Comparison of ENCODE assay signal across 14 cellular contexts in the genomic region with DNA sequence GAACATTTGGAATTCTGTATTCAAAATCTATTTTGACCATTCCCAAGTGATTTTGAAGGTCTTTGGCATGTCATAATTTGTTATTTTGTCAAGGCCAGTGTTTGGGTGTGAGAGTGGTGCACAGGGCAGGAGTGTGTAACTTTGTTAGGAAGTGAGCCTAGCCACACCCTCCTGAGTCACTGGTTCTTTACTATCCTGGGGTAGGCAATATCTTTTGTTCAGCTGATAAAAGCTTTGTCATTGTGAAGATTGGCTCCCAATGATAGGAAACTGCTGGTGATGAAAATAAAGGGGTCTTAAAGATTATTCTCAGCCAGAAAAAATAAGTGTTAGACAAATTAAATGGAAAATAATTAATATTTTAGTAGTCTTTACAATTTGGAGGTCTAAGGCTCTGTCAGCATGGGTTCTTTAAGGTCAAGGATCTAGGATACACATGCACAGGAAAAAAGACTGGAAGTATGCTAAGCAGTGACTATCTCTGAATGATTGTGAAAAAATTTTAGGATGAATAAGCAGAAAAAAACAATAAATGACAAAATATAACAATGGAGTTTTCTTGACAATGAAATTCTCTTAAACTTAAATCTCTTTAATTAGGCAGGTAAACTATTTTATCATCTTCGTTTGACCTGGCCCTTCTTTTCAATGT. TPM values are rescaled to one million over a fixed set of nuclear protein-coding genes. Genes with fewer than 3 reads are reported as not detected.
DNase-seq lines count a peak whose midpoint lies in the region; ATAC-seq lines count a peak whose summit lies in the region.
"Had no signal": no experiment of that assay in that cellular context is flagged by ENCODE, and none has a peak within 500 bp of the region (broad histone marks: within the 10 kb centered on the region; RNA-seq: fewer than 3 reads in every experiment).

No MANE protein-coding gene starts in this region.

- H3K27me3 ChIP-seq in skeletal muscle satellite cell (ENCODE audit: control insufficient read depth, insufficient read depth, low read length) = no peaks in the 10 kb centered on the region
- no peaks in the 10 kb centered on the region for H3K27me3 ChIP-seq in neuronal stem cell (ENCODE audit: control insufficient read depth in 3 of 3, insufficient read depth in 3 of 3, low read depth in 1 of 3, low read length in 3 of 3)
- H3K27me3 ChIP-seq: left lung had no signal

- H3K79me1 ChIP-seq in neuronal stem cell (ENCODE audit: low read depth, low read length) = peaks cover 9% of the 10 kb centered on the region

- H3K36me3 ChIP-seq in skeletal muscle satellite cell (ENCODE audit: insufficient read depth, low read length) (peaks cover 32% of the 10 kb centered on the region), neuronal stem cell (replicated peaks in 1 of 2; ENCODE audit: control insufficient read depth in 2 of 2, insufficient read depth in 2 of 2, low read length in 2 of 2) (peaks cover 10 to 55% of the 10 kb centered on the region in 2 donors)

- H3K4me1 Mint-ChIP-seq in activated CD4-positive, alpha-beta memory T cell treated with anti-CD3 and anti-CD28 coated beads, Interleukin-2, amount 10 ng/mL, durations not matched to agents 7 days and 5 days = peaks cover 48% of the 10 kb centered on the region
- H3K4me1 Mint-ChIP-seq in activated CD4-positive, alpha-beta memory T cell treated with anti-CD3 and anti-CD28 coated beads for 36 hours (ENCODE audit: low read depth) = peaks cover 38% of the 10 kb centered on the region

- no peak overlapping the region for H4K8ac ChIP-seq in neuronal stem cell (ENCODE audit: low read depth, low read length)

- H3K27ac ChIP-seq in epithelial cell of prostate (peak overlapping the region; percentile 53), neuronal stem cell (replicated peaks; ENCODE audit: low read length) (no peak overlapping the region)

- ATAC-seq in HG03045 (IDR thresholded peaks at IDR 0.05; ENCODE audit: unreplicated experiment) (no peak), GM18517 (IDR thresholded peaks at IDR 0.05; ENCODE audit: unreplicated experiment) (no peak)
- ATAC-seq: activated T-helper 17 cell treated with anti-CD3 and anti-CD28 coated beads, Interleukin-2, amount 50 U/mL, for 72 hours; left lung; stimulated activated naive CD8-positive, alpha-beta T cell treated with anti-CD3 and anti-CD28 coated beads, Interleukin-15, amount 100 ng/mL, for 72 hours had no signal

- H3K4me2 ChIP-seq in skeletal muscle satellite cell (ENCODE audit: low read length) (peak overlapping the region; percentile 27), neuronal stem cell (ENCODE audit: insufficient read depth, low read length, poor library complexity, severe bottlenecking) (no peak overlapping the region)

- H3K9ac ChIP-seq in skeletal muscle satellite cell (ENCODE audit: low read depth, low read length) (no peak overlapping the region), neuronal stem cell (ENCODE audit: low read depth, low read length, poor library complexity) (no peak overlapping the region)

- H4K91ac ChIP-seq in neuronal stem cell (ENCODE audit: low read depth, low read length, poor library complexity) = no peak overlapping the region

- no peak overlapping the region for H2BK15ac ChIP-seq in neuronal stem cell (ENCODE audit: low read length)

- intact Hi-C loops in activated CD4-positive, alpha-beta memory T cell treated with anti-CD3 and anti-CD28 coated beads for 36 hours (cut with micrococcal nuclease) = no loop called here

- peak overlapping the region; percentile 6 for H3K27ac Mint-ChIP-seq in activated CD4-positive, alpha-beta memory T cell treated with anti-CD3 and anti-CD28 coated beads, Interleukin-2, amount 10 ng/mL, durations not matched to agents 7 days and 5 days
- no peak overlapping the region for H3K27ac Mint-ChIP-seq in activated CD4-positive, alpha-beta memory T cell treated with anti-CD3 and anti-CD28 coated beads for 36 hours
- H3K27ac Mint-ChIP-seq: stimulated activated naive CD8-positive, alpha-beta T cell treated with anti-CD3 and anti-CD28 coated beads, Interleukin-15, amount 100 ng/mL, for 72 hours had no signal

- H3K4me3 ChIP-seq in skeletal muscle satellite cell (ENCODE audit: low read length) (no peak overlapping the region), neuronal stem cell (ENCODE audit: low read length in 2 of 2) (no peak overlapping the region)
- H3K4me3 ChIP-seq: left lung had no signal

- peaks cover 36% of the 10 kb centered on the region for H3K36me3 Mint-ChIP-seq in activated CD4-positive, alpha-beta memory T cell treated with anti-CD3 and anti-CD28 coated beads, Interleukin-2, amount 10 ng/mL, durations not matched to agents 7 days and 5 days (ENCODE audit: low read depth)
- H3K36me3 Mint-ChIP-seq in activated CD4-positive, alpha-beta memory T cell treated with anti-CD3 and anti-CD28 coated beads for 36 hours = peaks cover 18% of the 10 kb centered on the region

- CTCF ChIA-PET in activated CD4-positive, alpha-beta memory T cell treated with anti-CD3 and anti-CD28 coated beads, Interleukin-2, amount 10 ng/mL, durations not matched to agents 7 days and 5 days (lab: Charles Lee) = no interaction called here
- CTCF ChIA-PET in activated CD4-positive, alpha-beta memory T cell treated with anti-CD3 and anti-CD28 coated beads for 36 hours (lab: Charles Lee) = no interaction called here

- DNase-seq in activated CD4-positive, alpha-beta memory T cell treated with anti-CD3 and anti-CD28 coated beads, Interleukin-2, amount 10 ng/mL, durations not matched to agents 7 days and 5 days = no peak
- DNase-seq in activated CD4-positive, alpha-beta memory T cell treated with anti-CD3 and anti-CD28 coated beads for 36 hours = no peak
- DNase-seq in RPMI7951 (ENCODE audit: low read depth) (peak; percentile 28), epithelial cell of prostate (ENCODE audit: low read depth, low spot score) (no peak), neuronal stem cell (ENCODE audit: low spot score) (no peak)
- DNase-seq: left lung; NCI-H2227 treated with DMSO at 0.1 percent for 48 hours; stimulated activated naive CD8-positive, alpha-beta T cell treated with anti-CD3 and anti-CD28 coated beads, Interleukin-15, amount 100 ng/mL, for 72 hours had no signal

- H3K23ac ChIP-seq in neuronal stem cell (ENCODE audit: low read depth, low read length, poor library complexity) = no peak overlapping the region

- POLR2A ChIA-PET in activated CD4-positive, alpha-beta memory T cell treated with anti-CD3 and anti-CD28 coated beads, Interleukin-2, amount 10 ng/mL, durations not matched to agents 7 days and 5 days (lab: Charles Lee) = no interaction called here
- POLR2A ChIA-PET in activated CD4-positive, alpha-beta memory T cell treated with anti-CD3 and anti-CD28 coated beads for 36 hours (lab: Charles Lee) = no interaction called here

- no CpG with 5 or more reads among the region's 1 CpG for WGBS in neuronal stem cell (ENCODE audit: extremely low coverage in 2 of 2, insufficient read length in 2 of 2, insufficient replicate concordance in 1 of 2), 2 donors

- H3K4ac ChIP-seq in neuronal stem cell (ENCODE audit: low read length) = no peak overlapping the region

- H2BK5ac ChIP-seq in neuronal stem cell (ENCODE audit: low read length) = no peak overlapping the region

- no peaks in the 10 kb centered on the region for H3K9me3 Mint-ChIP-seq in activated CD4-positive, alpha-beta memory T cell treated with anti-CD3 and anti-CD28 coated beads, Interleukin-2, amount 10 ng/mL, durations not matched to agents 7 days and 5 days
- H3K9me3 Mint-ChIP-seq in activated CD4-positive, alpha-beta memory T cell treated with anti-CD3 and anti-CD28 coated beads for 36 hours = no peaks in the 10 kb centered on the region
- H3K9me3 Mint-ChIP-seq: activated T-helper 17 cell treated with anti-CD3 and anti-CD28 coated beads, Interleukin-2, amount 50 U/mL, for 72 hours; stimulated activated naive CD8-positive, alpha-beta T cell treated with anti-CD3 and anti-CD28 coated beads, Interleukin-15, amount 100 ng/mL, for 72 hours; T-helper 2 cell treated with Interferon-gamma antibody and Interleukin-4, amounts not matched to agents 5 μg/mL and 100 μg/mL, for 36 hours had no signal

- H3K4me1 ChIP-seq in skeletal muscle satellite cell (ENCODE audit: control insufficient read depth, insufficient read depth, low read length) (peaks cover 33% of the 10 kb centered on the region), neuronal stem cell (ENCODE audit: control insufficient read depth in 2 of 2, insufficient read depth in 1 of 2, low read depth in 1 of 2, low read length in 2 of 2) (peaks cover 1 to 13% of the 10 kb centered on the region in 2 donors)

- no peak overlapping the region for H2BK12ac ChIP-seq in neuronal stem cell (ENCODE audit: low read length)

- no peak overlapping the region for H2AK5ac ChIP-seq in neuronal stem cell (ENCODE audit: low read depth, low read length)

- H3K18ac ChIP-seq in neuronal stem cell (ENCODE audit: low read length) = no peak overlapping the region

- no peak overlapping the region for H3K4me3 Mint-ChIP-seq in activated CD4-positive, alpha-beta memory T cell treated with anti-CD3 and anti-CD28 coated beads, Interleukin-2, amount 10 ng/mL, durations not matched to agents 7 days and 5 days
- no peak overlapping the region for H3K4me3 Mint-ChIP-seq in activated CD4-positive, alpha-beta memory T cell treated with anti-CD3 and anti-CD28 coated beads for 36 hours
- H3K4me3 Mint-ChIP-seq: activated T-helper 17 cell treated with anti-CD3 and anti-CD28 coated beads, Interleukin-2, amount 50 U/mL, for 72 hours; stimulated activated naive CD8-positive, alpha-beta T cell treated with anti-CD3 and anti-CD28 coated beads, Interleukin-15, amount 100 ng/mL, for 72 hours; T-helper 2 cell treated with Interferon-gamma antibody and Interleukin-4, amounts not matched to agents 5 μg/mL and 100 μg/mL, for 36 hours had no signal

- H3K27me3 Mint-ChIP-seq in activated CD4-positive, alpha-beta memory T cell treated with anti-CD3 and anti-CD28 coated beads, Interleukin-2, amount 10 ng/mL, durations not matched to agents 7 days and 5 days = no peaks in the 10 kb centered on the region
- no peaks in the 10 kb centered on the region for H3K27me3 Mint-ChIP-seq in activated CD4-positive, alpha-beta memory T cell treated with anti-CD3 and anti-CD28 coated beads for 36 hours
- H3K27me3 Mint-ChIP-seq: activated T-helper 17 cell treated with anti-CD3 and anti-CD28 coated beads, Interleukin-2, amount 50 U/mL, for 72 hours; stimulated activated naive CD8-positive, alpha-beta T cell treated with anti-CD3 and anti-CD28 coated beads, Interleukin-15, amount 100 ng/mL, for 72 hours had no signal

- no peak overlapping the region for H2BK120ac ChIP-seq in neuronal stem cell (ENCODE audit: low read depth, low read length)

- no peak overlapping the region for H2AFZ ChIP-seq in neuronal stem cell (ENCODE audit: low read length)

- H3K9me3 ChIP-seq in skeletal muscle satellite cell (replicated peaks; ENCODE audit: low read length) (no peaks in the 10 kb centered on the region), neuronal stem cell (replicated peaks in 1 of 2; ENCODE audit: control insufficient read depth in 2 of 2, insufficient read depth in 1 of 2, low read depth in 1 of 2, low read length in 2 of 2) (no peaks in the 10 kb centered on the region)
- H3K9me3 ChIP-seq: left lung had no signal

- H3K14ac ChIP-seq in neuronal stem cell (ENCODE audit: low read length) = no peak overlapping the region

RNA-seq across cellular contexts. Expression of gene UBN1, which starts 5.1 kb away (rescaled TPM):
- 10 to 100 TPM; 39.2 to 39.6 TPM for total RNA-seq in activated CD4-positive, alpha-beta memory T cell treated with anti-CD3 and anti-CD28 coated beads, Interleukin-2, amount 10 ng/mL, durations not matched to agents 7 days and 5 days
- total RNA-seq in activated CD4-positive, alpha-beta memory T cell treated with anti-CD3 and anti-CD28 coated beads for 36 hours = 10 to 100 TPM; 24.4 TPM
- 16.5 and 19.7 TPM in 2 replicates for total RNA-seq in RPMI7951 (2014; rRNA removed; shearing (Covaris generic))
- 18.5 and 19.9 TPM in 2 replicates for total RNA-seq in skeletal muscle satellite cell (2012; rRNA removed)
- 23.1 TPM for polyA plus RNA-seq in neuronal stem cell (2013, experiment 1 of 2)
- polyA plus RNA-seq in neuronal stem cell (2013, experiment 2 of 2) = 23.3 TPM

RNA-seq across cellular contexts. Expression of gene GLYR1, which starts 5.3 kb away (rescaled TPM):
- total RNA-seq in activated CD4-positive, alpha-beta memory T cell treated with anti-CD3 and anti-CD28 coated beads, Interleukin-2, amount 10 ng/mL, durations not matched to agents 7 days and 5 days = 10 to 100 TPM; 80.4 to 85.4 TPM
- 10 to 100 TPM; 71.6 to 73.3 TPM for total RNA-seq in activated CD4-positive, alpha-beta memory T cell treated with anti-CD3 and anti-CD28 coated beads for 36 hours
- 17.8 and 21.4 TPM in 2 replicates for total RNA-seq in RPMI7951 (2014; rRNA removed; shearing (Covaris generic))
- 44.3 and 44.4 TPM in 2 replicates for total RNA-seq in skeletal muscle satellite cell (2012; rRNA removed)
- 45.6 TPM for polyA plus RNA-seq in neuronal stem cell (2013, experiment 1 of 2)
- 46.1 TPM for polyA plus RNA-seq in neuronal stem cell (2013, experiment 2 of 2)

RNA-seq across cellular contexts. Expression of gene ROGDI, which starts 49.9 kb away (rescaled TPM):
- 1 to 10 TPM; 5.9 to 6.9 TPM for total RNA-seq in activated CD4-positive, alpha-beta memory T cell treated with anti-CD3 and anti-CD28 coated beads, Interleukin-2, amount 10 ng/mL, durations not matched to agents 7 days and 5 days
- total RNA-seq in activated CD4-positive, alpha-beta memory T cell treated with anti-CD3 and anti-CD28 coated beads for 36 hours = 1 to 10 TPM; 6.2 to 6.3 TPM
- total RNA-seq in RPMI7951 (2014; rRNA removed; shearing (Covaris generic)) = 13.1 and 16.9 TPM in 2 replicates
- 9.6 and 14.9 TPM in 2 replicates for total RNA-seq in skeletal muscle satellite cell (2012; rRNA removed)
- 20.7 TPM for polyA plus RNA-seq in neuronal stem cell (2013, experiment 1 of 2)
- 19.9 TPM for polyA plus RNA-seq in neuronal stem cell (2013, experiment 2 of 2)

RNA-seq across cellular contexts. Expression of gene SMIM22, which starts 57.2 kb away (rescaled TPM):
- not detected for total RNA-seq in activated CD4-positive, alpha-beta memory T cell treated with anti-CD3 and anti-CD28 coated beads, Interleukin-2, amount 10 ng/mL, durations not matched to agents 7 days and 5 days
- total RNA-seq in activated CD4-positive, alpha-beta memory T cell treated with anti-CD3 and anti-CD28 coated beads for 36 hours = not detected
- not detected in 2 replicates for total RNA-seq in RPMI7951 (2014; rRNA removed; shearing (Covaris generic))
- not detected in 2 replicates for total RNA-seq in skeletal muscle satellite cell (2012; rRNA removed)
- not detected for polyA plus RNA-seq in neuronal stem cell (2013, experiment 1 of 2)
- polyA plus RNA-seq in neuronal stem cell (2013, experiment 2 of 2) = not detected
- total RNA-seq: activated T-helper 17 cell treated with anti-CD3 and anti-CD28 coated beads, Interleukin-2, amount 50 U/mL, for 72 hours had no signal
- polyA plus RNA-seq: AG04450 had no signal
